ENCODE assay signal across 8 cellular contexts in the genomic region with DNA sequence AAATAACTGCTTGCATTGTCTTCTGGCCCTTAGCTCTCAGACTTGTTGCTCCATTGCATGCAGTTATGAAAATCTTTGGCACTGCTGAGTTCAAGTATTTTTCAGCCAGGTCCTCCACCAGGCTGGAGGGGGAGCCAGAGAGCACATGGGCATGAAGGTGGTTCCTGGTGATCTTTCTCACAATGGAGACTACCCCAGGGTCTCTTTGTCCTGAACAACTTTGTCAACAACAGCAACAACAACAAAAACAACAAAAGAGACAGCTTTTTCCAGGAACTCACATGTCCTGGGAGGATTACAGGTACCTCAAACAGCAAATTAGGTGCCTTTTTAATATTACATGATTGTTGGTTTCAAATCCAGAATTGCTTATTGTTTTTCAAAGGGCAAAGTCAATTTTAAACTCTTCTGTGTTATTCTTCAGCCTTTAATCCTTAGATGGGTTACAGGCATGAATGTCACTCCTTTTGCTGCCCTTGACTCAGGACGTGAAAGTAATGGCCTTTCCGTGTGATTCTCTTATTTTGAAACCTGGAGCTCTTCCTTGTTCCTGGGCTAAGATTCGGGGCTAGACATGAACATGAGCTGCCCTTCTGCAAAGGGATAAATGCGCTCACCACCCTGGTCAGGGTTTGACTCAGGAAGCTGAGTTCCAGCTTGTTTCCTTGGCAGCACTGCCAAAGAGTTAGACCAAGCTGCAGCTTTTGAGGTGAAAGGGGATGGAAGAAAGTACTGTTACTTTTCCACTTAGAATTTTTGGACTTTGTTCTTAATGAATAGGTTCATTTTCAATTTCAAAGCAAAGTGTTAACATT. TPM values are rescaled to one million over a fixed set of nuclear protein-coding genes. Genes with fewer than 3 reads are reported as not detected.
DNase-seq lines count a peak whose midpoint lies in the region; ATAC-seq, FAIRE-seq and TF ChIP-seq lines count a peak whose summit lies in the region.

No MANE protein-coding gene starts in this region.

- 70 to 79% (median 76%) methylated on average over 4 of the region's 4 CpGs for WGBS in stomach, 5 donors

- no peaks in the 10 kb centered on the region for H3K9me3 ChIP-seq in mononuclear cell (ENCODE audit: low read depth, low read length)
- no peaks in the 10 kb centered on the region for H3K9me3 ChIP-seq in stomach

- H3K27me3 ChIP-seq in mononuclear cell (ENCODE audit: insufficient read depth, low read length) (peaks cover 12% of the 10 kb centered on the region), stomach (peaks cover 0 to 69% (median 27%) of the 10 kb centered on the region in 3 donors)

- peak overlapping the region; percentile 68 for H3K4me3 ChIP-seq in mononuclear cell (ENCODE audit: low read length)
- peak overlapping the region; percentile 51 to 91 (median 68) for H3K4me3 ChIP-seq in stomach

- no peak for TF ChIP-seq POLR2A in stomach (IDR thresholded peaks at IDR 0.05)

- intact Hi-C loops in stomach (cut with DNase I; ENCODE audit: low total_unique reads), result no loop called here

- ATAC-seq in HG03159 (IDR thresholded peaks at IDR 0.05; ENCODE audit: unreplicated experiment), result no peak

- TF ChIP-seq CTCF in D721Med (IDR thresholded peaks at IDR 0.05; ENCODE audit: insufficient read depth, missing control alignments), result peak; percentile 40
- peak in 5 of 7 experiments; percentile 27 to 57 (median 38) for TF ChIP-seq CTCF in stomach (IDR thresholded peaks at IDR 0.05)

- DNase-seq in D721Med (ENCODE audit: insufficient read length, low spot score) (no peak), Kasumi-1 (lab: John Stamatoyannopoulos, UW) (peak; percentile 89 to 91), stomach (peak; percentile 46), GOT3 (lab: John Stamatoyannopoulos, UW) (no peak)
- peak; percentile 80 for DNase-seq in activated CD4-positive, alpha-beta T cell treated with anti-CD3 and anti-CD28 coated beads for 48 hours
- DNase-seq in effector CD8-positive, alpha-beta T cell (lab: John Stamatoyannopoulos, UW), result peak; percentile 40

- H3K4me1 ChIP-seq in mononuclear cell (ENCODE audit: insufficient read depth, low read length) (peaks cover 64% of the 10 kb centered on the region), stomach (peaks cover 8 to 48% (median 34%) of the 10 kb centered on the region in 4 donors)

- TF ChIP-seq EP300 in stomach (IDR thresholded peaks at IDR 0.05), result no peak

- no peak for FAIRE-seq in D721Med (lab: Jason Lieb, UNC)

- H3K27ac ChIP-seq in stomach, result peak overlapping the region in 3 of 5 donors; percentile 55 to 75 (median 70)

- peaks cover 0 to 4% (median 0%) of the 10 kb centered on the region in 4 donors for H3K36me3 ChIP-seq in stomach

RNA-seq across cellular contexts. Expression of gene RGCC, which starts 1.8 kb away (rescaled TPM):
- total RNA-seq in mononuclear cell, result 68.3 TPM
- total RNA-seq in stomach, result 10 to 100 TPM in 4 of 5 donors, 1 to 10 TPM in 1; 4.6 to 58.3 (median 39.8) TPM
- 10 to 100 TPM; 10.6 to 38.2 (median 19.1) TPM for polyA plus RNA-seq in stomach

Comparison
In these comparisons a context has a peak if more than half of its experiments do, and no peak if none do; other contexts are left out.
1. DNase-seq: peak in Kasumi-1 (2 of 2), activated CD4-positive, alpha-beta T cell treated with anti-CD3 and anti-CD28 coated beads for 48 hours (single experiment), effector CD8-positive, alpha-beta T cell (single experiment) and stomach (single experiment); none in D721Med (single experiment) and GOT3 (single experiment).